In the genomic region with DNA sequence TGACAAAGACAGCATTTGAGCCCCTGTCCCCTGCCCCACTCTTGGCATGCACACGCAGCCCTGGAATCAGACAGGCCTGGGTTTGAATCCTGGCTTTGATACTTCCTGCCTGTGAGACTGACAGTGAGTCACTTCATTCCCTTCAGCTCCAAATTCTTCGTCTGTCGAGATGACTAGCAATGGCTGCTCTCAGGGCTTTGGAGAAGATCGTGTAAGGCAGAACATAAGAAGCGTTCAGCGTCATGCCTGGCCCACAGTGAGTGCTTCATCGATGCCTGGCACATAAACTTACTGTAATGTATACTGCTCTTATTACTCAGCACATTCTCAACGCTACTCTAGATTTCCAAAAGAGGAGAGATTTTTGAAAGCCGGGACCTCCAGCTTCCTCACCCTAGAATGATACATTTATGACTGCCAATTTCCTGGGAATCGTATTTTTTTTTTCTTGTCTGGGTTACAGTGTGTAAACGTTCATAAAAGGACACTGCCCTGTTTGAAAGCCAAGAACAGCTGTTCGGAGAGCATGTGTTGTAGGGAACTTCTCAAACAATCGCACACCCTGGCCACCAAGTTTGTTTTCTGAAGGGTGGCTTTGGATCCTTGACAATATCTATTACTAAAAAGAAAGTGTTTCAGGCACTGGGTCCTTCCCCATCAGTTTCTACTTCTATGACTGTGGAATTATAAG, we compare ENCODE assay signal across 19 cellular contexts. TPM values are rescaled to one million over a fixed set of nuclear protein-coding genes. Genes with fewer than 3 reads are reported as not detected.
DNase-seq lines count a peak whose midpoint lies in the region; ATAC-seq and TF ChIP-seq lines count a peak whose summit lies in the region.
"Had no signal": no experiment of that assay in that cellular context is flagged by ENCODE, and none has a peak within 500 bp of the region (broad histone marks: within the 10 kb centered on the region; RNA-seq: fewer than 3 reads in every experiment).

No MANE protein-coding gene starts in this region.

- peak overlapping the region; percentile 58 for H3K9ac ChIP-seq in skeletal muscle satellite cell (ENCODE audit: low read depth, low read length)
- H3K9ac ChIP-seq: BLaER1 had no signal

- no peaks in the 10 kb centered on the region for H3K9me3 ChIP-seq in skeletal muscle satellite cell (replicated peaks; ENCODE audit: low read length)
- no peaks in the 10 kb centered on the region for H3K9me3 ChIP-seq in upper lobe of right lung
- H3K9me3 ChIP-seq in body of pancreas = no peaks in the 10 kb centered on the region
- H3K9me3 ChIP-seq: adrenal gland, BLaER1, ovary had no signal

- TF ChIP-seq CTCF in fibroblast of the aortic adventitia (IDR thresholded peaks at IDR 0.05; ENCODE audit: insufficient read depth, low read length) = no peak
- no peak for TF ChIP-seq CTCF in upper lobe of right lung (IDR thresholded peaks at IDR 0.05)
- TF ChIP-seq CTCF in body of pancreas (IDR thresholded peaks at IDR 0.05) = no peak

- H3K27ac ChIP-seq in upper lobe of right lung (no peak overlapping the region), body of pancreas (no peak overlapping the region)
- H3K27ac ChIP-seq: adrenal gland, BLaER1, ovary, PC-9, WERI-Rb-1 had no signal

- no peak for ATAC-seq in upper lobe of right lung
- ATAC-seq in body of pancreas = no peak

- 65 to 73% methylated on average over 13 of the region's 13 CpGs for WGBS in body of pancreas, 2 donors

- H3K4me3 ChIP-seq in fibroblast of the aortic adventitia (ENCODE audit: low read depth, low read length) (no peak overlapping the region), skeletal muscle satellite cell (ENCODE audit: low read length) (peak overlapping the region; percentile 52), upper lobe of right lung (no peak overlapping the region), body of pancreas (no peak overlapping the region)
- H3K4me3 ChIP-seq: adrenal gland, BLaER1, ovary, PC-9 had no signal

- no peak for TF ChIP-seq POLR2A in body of pancreas (IDR thresholded peaks at IDR 0.05)

- H3K36me3 ChIP-seq in skeletal muscle satellite cell (ENCODE audit: insufficient read depth, low read length) (no peaks in the 10 kb centered on the region), upper lobe of right lung (no peaks in the 10 kb centered on the region), body of pancreas (replicated peaks in 1 of 2; ENCODE audit: insufficient read depth in 1 of 2, low read depth in 2 of 2) (no peaks in the 10 kb centered on the region)
- H3K36me3 ChIP-seq: adrenal gland, BLaER1, ovary, WERI-Rb-1 had no signal

- intact Hi-C loops in upper lobe of right lung (cut with DNase I) = no loop called here
- intact Hi-C loops in body of pancreas (cut with DNase I) = no loop called here

- DNase-seq in EL (peak; percentile 29), RPMI7951 (ENCODE audit: low read depth) (peak; percentile 53), fibroblast of the aortic adventitia (ENCODE audit: low read depth) (peak; percentile 55), T-helper 9 cell (no peak), upper lobe of right lung (no peak), body of pancreas (no peak), NOMO-1 (lab: John Stamatoyannopoulos, UW; ENCODE audit: unreplicated experiment in 2 of 2) (no peak)
- DNase-seq: adrenal gland; DMS79; head of caudate nucleus; kidney; NCI-H2081; NCI-H526; ovary; PC-9; stimulated activated CD4-positive, alpha-beta T cell treated with anti-CD3 and anti-CD28 coated beads, Interleukin-15, amount 100 ng/mL, for 24 hours; WERI-Rb-1 had no signal

- H3K4me2 ChIP-seq in skeletal muscle satellite cell (ENCODE audit: low read length) = peak overlapping the region; percentile 69
- H3K4me2 ChIP-seq: BLaER1, PC-9 had no signal

- H3K27me3 ChIP-seq in skeletal muscle satellite cell (ENCODE audit: control insufficient read depth, insufficient read depth, low read length) = peaks cover 8% of the 10 kb centered on the region
- no peaks in the 10 kb centered on the region for H3K27me3 ChIP-seq in upper lobe of right lung
- H3K27me3 ChIP-seq in body of pancreas = no peaks in the 10 kb centered on the region
- H3K27me3 ChIP-seq: adrenal gland, BLaER1, ovary had no signal

- H3K4me1 ChIP-seq in skeletal muscle satellite cell (ENCODE audit: control insufficient read depth, insufficient read depth, low read length) (peaks cover 13% of the 10 kb centered on the region), upper lobe of right lung (no peaks in the 10 kb centered on the region), body of pancreas (no peaks in the 10 kb centered on the region)
- H3K4me1 ChIP-seq: adrenal gland had no signal

RNA-seq across cellular contexts. Expression of a gene that starts 16.2 kb away (rescaled TPM):
- total RNA-seq in RPMI7951 (2014; rRNA removed; shearing (Covaris generic)) = under 0.01 TPM in 1 of 2 replicates, not detected in the other
- total RNA-seq in fibroblast of the aortic adventitia (ENCODE audit: low replicate concordance) = 0.09 and 2.3 TPM in 2 replicates
- total RNA-seq in skeletal muscle satellite cell (2012; rRNA removed) = under 0.01 and 1.3 TPM in 2 replicates
- 0.81 TPM for total RNA-seq in upper lobe of right lung
- total RNA-seq in body of pancreas = 1 to 10 TPM in 1 of 2 donors, not detected in 1; 2.1 TPM

Comparison
In these comparisons a context has a peak if more than half of its experiments do, and no peak if none do; other contexts are left out.
1. DNase-seq: peak in EL (single experiment), RPMI7951 (single experiment) and fibroblast of the aortic adventitia (single experiment); none in T-helper 9 cell (single experiment), upper lobe of right lung (single experiment), body of pancreas (0 of 4) and NOMO-1 (0 of 2).